17 cellular contexts compared by ENCODE assay signal in genomic region chr20:50496773-50497375, GRCh38. TPM values are rescaled to one million over a fixed set of nuclear protein-coding genes. Genes with fewer than 3 reads are reported as not detected.
DNase-seq lines count a peak whose midpoint lies in the region; TF ChIP-seq lines count a peak whose summit lies in the region.
"Had no signal": no experiment of that assay in that cellular context is flagged by ENCODE, and none has a peak within 500 bp of the region (broad histone marks: within the 10 kb centered on the region; RNA-seq: fewer than 3 reads in every experiment).

No MANE protein-coding gene starts in this region.

- H3K4me2 ChIP-seq in Karpas-422 (ENCODE audit: low read depth, low read length, poor library complexity, severe bottlenecking) = no peak overlapping the region

- H3K4me1 Mint-ChIP-seq in CD14-positive monocyte = peaks cover 31% of the 10 kb centered on the region
- H3K4me1 Mint-ChIP-seq in IgD-negative memory B cell = peaks cover 13 to 26% (median 25%) of the 10 kb centered on the region in 3 donors
- H3K4me1 Mint-ChIP-seq: WTC11 had no signal

- no peak overlapping the region for H3K9ac ChIP-seq in Karpas-422 (ENCODE audit: low read length)

- H3K27ac ChIP-seq in Karpas-422 (ENCODE audit: low read length) = no peak overlapping the region
- no peak overlapping the region for H3K27ac ChIP-seq in caudate nucleus (ENCODE audit: low read depth, low read length)
- H3K27ac ChIP-seq: cardiac muscle cell, sigmoid colon had no signal

- H3K4me3 Mint-ChIP-seq in CD14-positive monocyte (no peak overlapping the region), IgD-negative memory B cell (peak overlapping the region in 2 of 4 donors; percentile 12 to 52)
- H3K4me3 Mint-ChIP-seq: activated CD8-positive, alpha-beta memory T cell treated with anti-CD3 and anti-CD28 coated beads, Interleukin-2, amount 10 ng/mL, durations not matched to agents 7 days and 5 days; activated naive CD4-positive, alpha-beta T cell treated with anti-CD3 and anti-CD28 coated beads, Interleukin-2, amount 50 U/mL, for 24 hours; stimulated activated naive CD8-positive, alpha-beta T cell treated with anti-CD3 and anti-CD28 coated beads, Interleukin-15, amount 100 ng/mL, for 72 hours; WTC11 had no signal

- H3K27me3 ChIP-seq in Karpas-422 (ENCODE audit: low read length) = no peaks in the 10 kb centered on the region
- H3K27me3 ChIP-seq: cardiac muscle cell, MG63, sigmoid colon had no signal

- no peaks in the 10 kb centered on the region for H3K4me1 ChIP-seq in Karpas-422 (ENCODE audit: low read length)
- H3K4me1 ChIP-seq: sigmoid colon had no signal

- no peaks in the 10 kb centered on the region for H3K79me2 ChIP-seq in Karpas-422 (ENCODE audit: low read length)

- H3K36me3 ChIP-seq in Karpas-422 (ENCODE audit: insufficient read depth, low read length) = no peaks in the 10 kb centered on the region
- H3K36me3 ChIP-seq: cardiac muscle cell, MG63, sigmoid colon had no signal

- no peaks in the 10 kb centered on the region for H3K9me3 ChIP-seq in Karpas-422 (ENCODE audit: low read length)
- H3K9me3 ChIP-seq: MG63, sigmoid colon had no signal

- H3K27me3 Mint-ChIP-seq in CD14-positive monocyte (ENCODE audit: low read depth in 3 of 3) (peaks cover 2 to 5% (median 4%) of the 10 kb centered on the region in 3 donors), IgD-negative memory B cell (no peaks in the 10 kb centered on the region)
- H3K27me3 Mint-ChIP-seq: activated CD8-positive, alpha-beta memory T cell treated with anti-CD3 and anti-CD28 coated beads, Interleukin-2, amount 10 ng/mL, durations not matched to agents 7 days and 5 days; activated naive CD4-positive, alpha-beta T cell treated with anti-CD3 and anti-CD28 coated beads, Interleukin-2, amount 50 U/mL, for 24 hours; stimulated activated naive CD8-positive, alpha-beta T cell treated with anti-CD3 and anti-CD28 coated beads, Interleukin-15, amount 100 ng/mL, for 72 hours had no signal

- H3K27ac Mint-ChIP-seq in CD14-positive monocyte (peak overlapping the region; percentile 17 to 92 (median 72)), IgD-negative memory B cell (peak overlapping the region; percentile 41 to 89 (median 73))
- H3K27ac Mint-ChIP-seq: activated CD8-positive, alpha-beta memory T cell treated with anti-CD3 and anti-CD28 coated beads, Interleukin-2, amount 10 ng/mL, durations not matched to agents 7 days and 5 days; activated naive CD4-positive, alpha-beta T cell treated with anti-CD3 and anti-CD28 coated beads, Interleukin-2, amount 50 U/mL, for 24 hours; WTC11 had no signal

- TF ChIP-seq CTCF in CD14-positive monocyte (IDR thresholded peaks at IDR 0.05) = no peak

- no peaks in the 10 kb centered on the region for H3K9me2 ChIP-seq in Karpas-422 (replicated peaks; ENCODE audit: insufficient read depth, low read length)

- DNase-seq in CD14-positive monocyte (ENCODE audit: low spot score) (no peak), T1000 (lab: John Stamatoyannopoulos, UW) (peak; percentile 69), kidney glomerular epithelial cell (lab: John Stamatoyannopoulos, UW) (peak; percentile 54), NCI-H446 treated with DMSO at 0.1 percent for 48 hours (lab: John Stamatoyannopoulos, UW) (no peak), Karpas-422 (no peak), NCI-H748 treated with DMSO at 0.1 percent for 48 hours (lab: John Stamatoyannopoulos, UW) (no peak), caudate nucleus (lab: John Stamatoyannopoulos, UW) (no peak)
- DNase-seq: activated CD8-positive, alpha-beta memory T cell treated with anti-CD3 and anti-CD28 coated beads, Interleukin-2, amount 10 ng/mL, durations not matched to agents 7 days and 5 days; DMS 273 treated with DMSO at 0.1 percent for 48 hours; MG63; sigmoid colon; stimulated activated naive CD8-positive, alpha-beta T cell treated with anti-CD3 and anti-CD28 coated beads, Interleukin-15, amount 100 ng/mL, for 72 hours; SW 1271 had no signal

- H3K36me3 Mint-ChIP-seq in CD14-positive monocyte (peaks cover 0 to 1% of the 10 kb centered on the region in 2 donors), IgD-negative memory B cell (peaks cover 2% of the 10 kb centered on the region)
- H3K36me3 Mint-ChIP-seq: activated CD8-positive, alpha-beta memory T cell treated with anti-CD3 and anti-CD28 coated beads, Interleukin-2, amount 10 ng/mL, durations not matched to agents 7 days and 5 days; activated naive CD4-positive, alpha-beta T cell treated with anti-CD3 and anti-CD28 coated beads, Interleukin-2, amount 50 U/mL, for 24 hours; WTC11 had no signal

- intact Hi-C loops in CD14-positive monocyte (cut with micrococcal nuclease) = no loop called here

- H4K20me1 ChIP-seq in Karpas-422 (ENCODE audit: insufficient read depth, low read depth, low read length) = no peaks in the 10 kb centered on the region

- no peak overlapping the region for H3K4me3 ChIP-seq in Karpas-422 (ENCODE audit: low read length)
- H3K4me3 ChIP-seq: cardiac muscle cell, MG63, sigmoid colon had no signal

- no peaks in the 10 kb centered on the region for H3K9me3 Mint-ChIP-seq in CD14-positive monocyte
- H3K9me3 Mint-ChIP-seq in IgD-negative memory B cell = no peaks in the 10 kb centered on the region
- H3K9me3 Mint-ChIP-seq: activated naive CD4-positive, alpha-beta T cell treated with anti-CD3 and anti-CD28 coated beads, Interleukin-2, amount 50 U/mL, for 24 hours; stimulated activated naive CD8-positive, alpha-beta T cell treated with anti-CD3 and anti-CD28 coated beads, Interleukin-15, amount 100 ng/mL, for 72 hours had no signal

- H2AFZ ChIP-seq in Karpas-422 (ENCODE audit: low read length) = no peak overlapping the region

RNA-seq across cellular contexts. Expression of gene PTPN1, which starts 13.3 kb away (rescaled TPM):
- polyA plus RNA-seq in CD14-positive monocyte (10 to 100 TPM; 12.4 to 19.1 TPM), IgD-negative memory B cell (73.8 TPM)
- 6.5 and 10.9 TPM in 2 replicates for total RNA-seq in Karpas-422 (2014; rRNA removed; shearing (Covaris generic); ENCODE audit: low replicate concordance)

Comparison
In these comparisons a context has a peak if more than half of its experiments do, and no peak if none do; other contexts are left out.
1. DNase-seq: peak in T1000 (single experiment) and kidney glomerular epithelial cell (single experiment); none in CD14-positive monocyte (single experiment), NCI-H446 treated with DMSO at 0.1 percent for 48 hours (single experiment), Karpas-422 (single experiment), NCI-H748 treated with DMSO at 0.1 percent for 48 hours (single experiment) and caudate nucleus (0 of 61).